ENCODE assay signal across 23 cellular contexts in the genomic region with DNA sequence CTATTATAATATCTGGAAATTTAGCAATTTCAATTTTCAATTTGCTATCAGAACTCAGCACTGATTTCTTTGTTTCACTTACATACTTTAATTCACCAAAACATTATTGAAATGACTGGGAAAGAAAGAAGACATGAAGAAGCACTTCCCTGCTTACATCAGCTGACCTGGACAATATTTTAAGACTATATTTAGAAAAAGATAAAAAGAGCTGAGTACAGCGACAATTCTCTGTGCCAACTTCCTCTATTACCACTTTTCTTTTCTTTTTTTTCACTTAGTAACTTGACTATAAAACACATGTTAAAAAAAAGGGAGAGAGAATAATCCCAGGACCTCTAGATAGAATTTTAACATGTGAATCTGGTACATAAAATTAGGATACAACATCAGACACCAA. TPM values are rescaled to one million over a fixed set of nuclear protein-coding genes. Genes with fewer than 3 reads are reported as not detected.
DNase-seq lines count a peak whose midpoint lies in the region; ATAC-seq and TF ChIP-seq lines count a peak whose summit lies in the region.
"Had no signal": no experiment of that assay in that cellular context is flagged by ENCODE, and none has a peak within 500 bp of the region (broad histone marks: within the 10 kb centered on the region; RNA-seq: fewer than 3 reads in every experiment).

No MANE protein-coding gene starts in this region.

- BruUV-seq in A673 (replicated peaks; lab: Mats Ljungman, UMichigan): no TSS peak

- H3K4me3 Mint-ChIP-seq in stimulated activated memory B cell treated with anti-CD40 and anti-IgM and Interleukin-4, amounts not matched to agents 10 μg/mL and 1 μg/mL and 100 μg/mL, for 72 hours: no peak overlapping the region
- H3K4me3 Mint-ChIP-seq: activated CD4-positive, alpha-beta memory T cell treated with anti-CD3 and anti-CD28 coated beads, Interleukin-2, amount 10 ng/mL, durations not matched to agents 7 days and 5 days had no signal

- H3K4me1 ChIP-seq in A673 (ENCODE audit: insufficient read depth, low read length, poor library complexity, severe bottlenecking): no peaks in the 10 kb centered on the region
- H3K4me1 ChIP-seq: Caco-2 had no signal

- peak; percentile 12 for DNase-seq in SKM-1 (lab: John Stamatoyannopoulos, UW; ENCODE audit: unreplicated experiment)
- no peak for DNase-seq in SKM-1 treated with dmso at 0.1 percent for 144 hours (lab: John Stamatoyannopoulos, UW; ENCODE audit: unreplicated experiment)
- peak; percentile 24 to 75 for DNase-seq in NOMO-1 (lab: John Stamatoyannopoulos, UW; ENCODE audit: unreplicated experiment in 2 of 2)
- no peak for DNase-seq in dorsolateral prefrontal cortex
- no peak for DNase-seq in NCI-H2227 (lab: John Stamatoyannopoulos, UW; ENCODE audit: unreplicated experiment)
- no peak for DNase-seq in A673 (ENCODE audit: low spot score)
- DNase-seq in DMS 273 treated with DMSO at 0.1 percent for 48 hours (lab: John Stamatoyannopoulos, UW): no peak
- DNase-seq: activated CD4-positive, alpha-beta memory T cell treated with anti-CD3 and anti-CD28 coated beads, Interleukin-2, amount 10 ng/mL, durations not matched to agents 7 days and 5 days; activated effector memory CD4-positive, alpha-beta T cell treated with anti-CD3 and anti-CD28 coated beads, Interleukin-2, amount 50 U/mL, for 16 hours; AML-193; Caco-2; effector memory CD4-positive, alpha-beta T cell; IMR-90; lower lobe of right lung; NCI-H187 treated with DMSO at 0.1 percent for 48 hours; NCI-H2227 treated with DMSO at 0.1 percent for 48 hours; NCI-H82; Peyer's patch; stimulated activated CD4-positive, alpha-beta T cell treated with anti-CD3 and anti-CD28 coated beads, Interleukin-4, amount 100 ng/mL, for 1 hour; stimulated activated naive CD8-positive, alpha-beta T cell treated with anti-CD3 and anti-CD28 coated beads, Interleukin-15, Interleukin-2, amounts not matched to agents 100 U/mL and 50 U/mL, for 24 hours; tibial artery had no signal

- peak overlapping the region in 8 of 59 donors; percentile 1 to 31 (median 12) for H3K4me3 ChIP-seq in dorsolateral prefrontal cortex
- no peak overlapping the region for H3K4me3 ChIP-seq in A673 (ENCODE audit: low read depth, low read length, poor library complexity, severe bottlenecking)
- H3K4me3 ChIP-seq: lower lobe of right lung, Peyer's patch, tibial artery had no signal

- ATAC-seq in stimulated activated memory B cell treated with anti-CD40 and anti-IgM and Interleukin-4, amounts not matched to agents 10 μg/mL and 1 μg/mL and 100 μg/mL, for 72 hours: no peak
- ATAC-seq: lower lobe of right lung; stimulated activated naive CD8-positive, alpha-beta T cell treated with anti-CD3 and anti-CD28 coated beads, Interleukin-15, Interleukin-2, amounts not matched to agents 100 U/mL and 50 U/mL, for 24 hours had no signal

- no peaks in the 10 kb centered on the region for H3K9me3 Mint-ChIP-seq in stimulated activated memory B cell treated with anti-CD40 and anti-IgM and Interleukin-4, amounts not matched to agents 10 μg/mL and 1 μg/mL and 100 μg/mL, for 72 hours
- H3K9me3 Mint-ChIP-seq: activated CD4-positive, alpha-beta memory T cell treated with anti-CD3 and anti-CD28 coated beads, Interleukin-2, amount 10 ng/mL, durations not matched to agents 7 days and 5 days had no signal

- intact Hi-C loops in dorsolateral prefrontal cortex (cut with DNase I) (no loop called here), A673 (cut with micrococcal nuclease; ENCODE audit: unreplicated experiment) (no loop called here)

- peaks cover 31% of the 10 kb centered on the region for H3K4me1 Mint-ChIP-seq in stimulated activated memory B cell treated with anti-CD40 and anti-IgM and Interleukin-4, amounts not matched to agents 10 μg/mL and 1 μg/mL and 100 μg/mL, for 72 hours

- no peaks in the 10 kb centered on the region for H3K27me3 Mint-ChIP-seq in stimulated activated memory B cell treated with anti-CD40 and anti-IgM and Interleukin-4, amounts not matched to agents 10 μg/mL and 1 μg/mL and 100 μg/mL, for 72 hours
- H3K27me3 Mint-ChIP-seq: activated CD4-positive, alpha-beta memory T cell treated with anti-CD3 and anti-CD28 coated beads, Interleukin-2, amount 10 ng/mL, durations not matched to agents 7 days and 5 days had no signal

- CTCF ChIA-PET in A673 (lab: Charles Lee): no interaction called here

- peak overlapping the region; percentile 55 for H3K27ac Mint-ChIP-seq in stimulated activated memory B cell treated with anti-CD40 and anti-IgM and Interleukin-4, amounts not matched to agents 10 μg/mL and 1 μg/mL and 100 μg/mL, for 72 hours
- H3K27ac Mint-ChIP-seq: activated CD4-positive, alpha-beta memory T cell treated with anti-CD3 and anti-CD28 coated beads, Interleukin-2, amount 10 ng/mL, durations not matched to agents 7 days and 5 days had no signal

- TF ChIP-seq CTCF in dorsolateral prefrontal cortex (IDR thresholded peaks at IDR 0.05 in 54 of 56, conservative IDR thresholded peaks at IDR 0.05 in 2 of 56; ENCODE audit: low read depth in 1 of 56, partially characterized antibody in 56 of 56) (no peak), A673 (conservative IDR thresholded peaks at IDR 0.05; ENCODE audit: low read depth, low read length) (no peak)

- H3K36me3 ChIP-seq in A673 (ENCODE audit: insufficient read depth, low read length, poor library complexity, severe bottlenecking): no peaks in the 10 kb centered on the region
- H3K36me3 ChIP-seq: lower lobe of right lung, Peyer's patch, tibial artery had no signal

- peak overlapping the region in 42 of 59 donors; percentile 0 to 67 (median 44) for H3K27ac ChIP-seq in dorsolateral prefrontal cortex
- H3K27ac ChIP-seq in A673 (ENCODE audit: low read depth, low read length, poor library complexity, severe bottlenecking): no peak overlapping the region
- H3K27ac ChIP-seq: 22Rv1, lower lobe of right lung, Peyer's patch, tibial artery had no signal

- H3K27me3 ChIP-seq in dorsolateral prefrontal cortex (no peaks in the 10 kb centered on the region), A673 (replicated peaks; ENCODE audit: insufficient read depth, low read depth, low read length, poor library complexity) (no peaks in the 10 kb centered on the region)
- H3K27me3 ChIP-seq: Peyer's patch, tibial artery had no signal

- POLR2A ChIA-PET in A673 (lab: Charles Lee; ENCODE audit: low non-redundant PET): no interaction called here

- H3K9me3 ChIP-seq in A673 (ENCODE audit: low read depth, low read length, poor library complexity, severe bottlenecking): no peaks in the 10 kb centered on the region
- H3K9me3 ChIP-seq: Caco-2, lower lobe of right lung, Peyer's patch, tibial artery had no signal

- H3K36me3 Mint-ChIP-seq in stimulated activated memory B cell treated with anti-CD40 and anti-IgM and Interleukin-4, amounts not matched to agents 10 μg/mL and 1 μg/mL and 100 μg/mL, for 72 hours: peaks cover 12% of the 10 kb centered on the region

RNA-seq across cellular contexts. Expression of a gene that starts 35.6 kb away (rescaled TPM):
- total RNA-seq in dorsolateral prefrontal cortex: 100 to 1,000 TPM; 147 to 673 (median 441) TPM
- total RNA-seq in A673 (2021): 2.0 and 3.6 TPM in 2 replicates

Comparison
In these comparisons a context has a peak if more than half of its experiments do, and no peak if none do; other contexts are left out.
1. DNase-seq: peak in SKM-1 (single experiment) and NOMO-1 (2 of 2); none in SKM-1 treated with dmso at 0.1 percent for 144 hours (single experiment), dorsolateral prefrontal cortex (0 of 10), NCI-H2227 (single experiment), A673 (single experiment) and DMS 273 treated with DMSO at 0.1 percent for 48 hours (single experiment).
2. RNA of a gene that starts 35.6 kb away (total RNA-seq): 147 to 673 TPM in dorsolateral prefrontal cortex; 2.0 to 3.6 TPM in A673; every median in the first group is over 10 times any median in the second.